In the genomic region with DNA sequence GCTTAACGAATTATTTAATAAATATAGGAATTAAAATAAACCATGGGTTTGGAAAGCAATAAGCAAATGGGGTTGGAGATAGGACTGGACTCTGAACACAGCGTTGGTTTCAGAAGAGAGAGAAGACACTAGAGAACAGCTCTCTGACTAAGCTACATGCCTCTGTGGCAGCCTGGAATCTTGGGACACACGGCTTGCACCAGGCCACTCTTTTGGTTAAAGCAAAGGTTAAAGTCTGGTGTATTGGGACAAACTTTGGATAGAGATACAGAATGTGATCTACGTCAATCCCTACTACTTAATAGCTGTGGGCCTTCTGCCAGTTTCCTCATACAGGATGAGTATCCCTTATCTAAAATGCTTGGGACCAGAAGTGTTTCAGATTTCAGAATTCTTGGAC, we compare ENCODE assay signal across 18 cellular contexts. TPM values are rescaled to one million over a fixed set of nuclear protein-coding genes. Genes with fewer than 3 reads are reported as not detected.
DNase-seq lines count a peak whose midpoint lies in the region; ATAC-seq, FAIRE-seq and TF ChIP-seq lines count a peak whose summit lies in the region.
"Had no signal": no experiment of that assay in that cellular context is flagged by ENCODE, and none has a peak within 500 bp of the region (broad histone marks: within the 10 kb centered on the region; RNA-seq: fewer than 3 reads in every experiment).

No MANE protein-coding gene starts in this region.

- DNase-seq in amniotic epithelial cell (ENCODE audit: low read depth) (peak; percentile 25), heart left ventricle (peak in 1 of 5 donors; percentile 26), left lobe of liver (ENCODE audit: low spot score) (peak; percentile 85), transverse colon (peak; percentile 63), GM12891 (ENCODE audit: insufficient read length, low spot score) (no peak), NCI-H774 (lab: John Stamatoyannopoulos, UW) (no peak), ascending aorta (ENCODE audit: low spot score in 2 of 2) (no peak)
- DNase-seq: CD4-positive, CD25-positive, alpha-beta regulatory T cell; EL; GF-D8; KG1; NCI-H1092; NCI-H1436; NCI-H1930; NCI-H69; PC-9 had no signal

- intact Hi-C loops in heart left ventricle (cut with DNase I) = loop anchor here in 1 of 10 donors (10.0 kb wide), 1 partner anchor 46 kb away; no protein-coding TSS in a partner anchor
- intact Hi-C loops in transverse colon (cut with DNase I; ENCODE audit: low total_unique reads) = no loop called here
- intact Hi-C loops in ascending aorta (cut with DNase I) = no loop called here

- H3K27me3 ChIP-seq in heart left ventricle (no peaks in the 10 kb centered on the region), transverse colon (no peaks in the 10 kb centered on the region), ascending aorta (no peaks in the 10 kb centered on the region)

- no peak for FAIRE-seq in GM12891 (lab: Jason Lieb, UNC)

- H3K4me3 ChIP-seq in heart left ventricle = no peak overlapping the region
- H3K4me3 ChIP-seq in transverse colon = no peak overlapping the region
- H3K4me3 ChIP-seq in ascending aorta = no peak overlapping the region
- H3K4me3 ChIP-seq: PC-9 had no signal

- H3K4me1 ChIP-seq in heart left ventricle (peaks cover 0 to 17% (median 3%) of the 10 kb centered on the region in 12 donors), transverse colon (peaks cover 0 to 23% (median 6%) of the 10 kb centered on the region in 4 donors), ascending aorta (peaks cover 0 to 2% of the 10 kb centered on the region in 2 donors)

- no peak for TF ChIP-seq POLR2A in heart left ventricle (IDR thresholded peaks at IDR 0.05)
- TF ChIP-seq POLR2A in transverse colon (IDR thresholded peaks at IDR 0.05) = no peak
- no peak for TF ChIP-seq POLR2A in GM12891 (IDR thresholded peaks at IDR 0.05; ENCODE audit: low read depth, low read length)

- ATAC-seq in heart left ventricle (peak in 3 of 4 donors; percentile 39 to 76 (median 72)), left lobe of liver (peak; percentile 93)

- no peak for TF ChIP-seq EP300 in transverse colon (IDR thresholded peaks at IDR 0.05; ENCODE audit: low read depth)

- H3K27ac ChIP-seq in heart left ventricle = peak overlapping the region in 1 of 12 donors; percentile 28
- peak overlapping the region in 3 of 4 donors; percentile 24 to 64 (median 31) for H3K27ac ChIP-seq in transverse colon
- no peak overlapping the region for H3K27ac ChIP-seq in ascending aorta
- H3K27ac ChIP-seq: HL-60, PC-9, RWPE1 had no signal

- no peaks in the 10 kb centered on the region for H3K9me3 ChIP-seq in heart left ventricle
- no peaks in the 10 kb centered on the region for H3K9me3 ChIP-seq in transverse colon
- H3K9me3 ChIP-seq in ascending aorta = no peaks in the 10 kb centered on the region

- TF ChIP-seq CTCF in heart left ventricle (IDR thresholded peaks at IDR 0.05) (no peak), transverse colon (IDR thresholded peaks at IDR 0.05) (no peak), ascending aorta (IDR thresholded peaks at IDR 0.05) (no peak)

- in situ Hi-C loops in transverse colon (cut with MboI; ENCODE audit: low pct_ligation_motif_present in 1 of 4, low pct_unique_long_range_greater_than_20kb in 1 of 4, low sequenced_read_pairs in 3 of 4) = no loop called here

- 38 to 59% (median 51%) methylated on average over 4 of the region's 4 CpGs for WGBS in heart left ventricle, 4 donors
- WGBS in transverse colon (ENCODE audit: low coverage in 1 of 2), 2 donors = 31 to 32% methylated on average over 4 of the region's 4 CpGs

- H3K36me3 ChIP-seq in heart left ventricle (peaks cover 0 to 5% (median 0%) of the 10 kb centered on the region in 9 donors), transverse colon (no peaks in the 10 kb centered on the region), ascending aorta (no peaks in the 10 kb centered on the region)

TF ChIP-seq in GM12891, 5 proteins besides CTCF, POLR2A, EP300 and RAD21:
- TF ChIP-seq POLR2AphosphoS5 (IDR thresholded peaks at IDR 0.05; ENCODE audit: low read depth, low read length) (no peak), SPI1 (IDR thresholded peaks at IDR 0.05; ENCODE audit: low read depth, low read length) (no peak), PAX5 (IDR thresholded peaks at IDR 0.05; ENCODE audit: insufficient read depth, low read length, severe bottlenecking) (no peak), POU2F2 (IDR thresholded peaks at IDR 0.05; ENCODE audit: low read depth, low read length) (no peak), TAF1 (IDR thresholded peaks at IDR 0.05; ENCODE audit: low read depth, low read length) (no peak)

RNA-seq across cellular contexts. Expression of a gene that starts 49.7 kb away (rescaled TPM):
- 1 to 10 TPM; 2.6 to 6.9 (median 4.0) TPM for total RNA-seq in heart left ventricle
- polyA plus RNA-seq in heart left ventricle = 10 to 100 TPM in 1 of 2 donors, 1 to 10 TPM in 1; 2.7 to 15.9 TPM
- total RNA-seq in left lobe of liver = 14.6 TPM
- 100 to 1,000 TPM in 1 of 4 donors, 10 to 100 TPM in 3; 13.1 to 129 (median 17.5) TPM for total RNA-seq in transverse colon
- 15.8 TPM for polyA plus RNA-seq in GM12891 (2012; ENCODE audit: low read depth, missing spikeins)
- 6.6 TPM for total RNA-seq in ascending aorta

Comparison
In these comparisons a context has a peak if more than half of its experiments do, and no peak if none do; other contexts are left out.
1. DNase-seq: peak in amniotic epithelial cell (single experiment), left lobe of liver (single experiment) and transverse colon (single experiment); none in GM12891 (single experiment), NCI-H774 (single experiment) and ascending aorta (0 of 2).
2. H3K27ac ChIP-seq: peak in transverse colon (3 of 4); none in ascending aorta (0 of 2).